Comparison of ENCODE assay signal across 8 cellular contexts in genomic region chr9:32579706-32580331, GRCh38. TPM values are rescaled to one million over a fixed set of nuclear protein-coding genes. Genes with fewer than 3 reads are reported as not detected.
DNase-seq lines count a peak whose midpoint lies in the region; ATAC-seq, FAIRE-seq and TF ChIP-seq lines count a peak whose summit lies in the region.

No MANE protein-coding gene starts in this region.

- H3K27ac Mint-ChIP-seq in WTC11, result no peak overlapping the region

- FAIRE-seq in bronchial epithelial cell (lab: Jason Lieb, UNC), result no peak

- H3K4me1 ChIP-seq in BE2C, result no peaks in the 10 kb centered on the region

- CTCF ChIA-PET in WTC11 (lab: Charles Lee), result interaction anchor here (0.5 to 5.7 kb wide), 26 partner anchors 9 to 435 kb away, joined by 3 to 245 read pairs (median 4); partner anchors contain the start of genes ACO1, RIGI, TMEM215 and TOPORS

- peak; percentile 97 for TF ChIP-seq CTCF in BE2C (IDR thresholded peaks at IDR 0.05; ENCODE audit: low read depth, low read length)
- TF ChIP-seq CTCF in WTC11 (IDR thresholded peaks at IDR 0.05), result peak; percentile 85
- peak; percentile 83 for TF ChIP-seq CTCF in bronchial epithelial cell (IDR thresholded peaks at IDR 0.05; ENCODE audit: insufficient read depth, low read length, severe bottlenecking)

- POLR2A ChIA-PET in WTC11 (lab: Charles Lee), result interaction anchor here (1.1 kb wide), 1 partner anchor 201 kb away, joined by 3 read pairs; no protein-coding TSS in a partner anchor

- peak; percentile 46 for ATAC-seq in GM21360 (IDR thresholded peaks at IDR 0.05; ENCODE audit: unreplicated experiment)
- ATAC-seq in WTC11, result no peak
- no peak for ATAC-seq in GM19397 (IDR thresholded peaks at IDR 0.05; ENCODE audit: unreplicated experiment)

- no peaks in the 10 kb centered on the region for H3K36me3 ChIP-seq in BE2C
- no peaks in the 10 kb centered on the region for H3K36me3 ChIP-seq in bronchial epithelial cell (ENCODE audit: control insufficient read depth, insufficient read depth, low read length)

- H3K27me3 ChIP-seq in BE2C, result peaks cover 23% of the 10 kb centered on the region
- H3K27me3 ChIP-seq in bronchial epithelial cell (ENCODE audit: control insufficient read depth, insufficient read depth, low read length), result no peaks in the 10 kb centered on the region

- peaks cover 11% of the 10 kb centered on the region for H3K4me1 Mint-ChIP-seq in WTC11

- H3K27me3 Mint-ChIP-seq in WTC11 (ENCODE audit: low read depth), result no peaks in the 10 kb centered on the region

- H3K9me3 ChIP-seq in BE2C, result no peaks in the 10 kb centered on the region

- H3K4me3 ChIP-seq in BE2C (ENCODE audit: low read depth, low read length) (no peak overlapping the region), bronchial epithelial cell (ENCODE audit: low read depth, low read length) (no peak overlapping the region)

- 0 out of 2 replicates have a peak, but pooled peaks cover 2% of the 10 kb centered on the region for H3K9me3 Mint-ChIP-seq in WTC11

- DNase-seq in BE2C (peak; percentile 73), NCI-H1930 (lab: John Stamatoyannopoulos, UW) (peak; percentile 16 to 62), WTC11 (ENCODE audit: low spot score) (peak; percentile 76), bronchial epithelial cell (ENCODE audit: low read depth) (peak; percentile 51), kidney tubule cell (ENCODE audit: low spot score) (peak; percentile 58)
- DNase-seq in stimulated activated CD4-positive, alpha-beta T cell treated with anti-CD3 and anti-CD28 coated beads, Interleukin-2, amount 100 ng/mL, for 4 hours (ENCODE audit: low read depth), result peak; percentile 70

- no peak overlapping the region for H3K4me3 Mint-ChIP-seq in WTC11

- H3K36me3 Mint-ChIP-seq in WTC11, result no peaks in the 10 kb centered on the region

TF ChIP-seq in WTC11, 78 proteins besides CTCF, POLR2A, EP300 and RAD21:
- TF ChIP-seq ATF6 (CRISPR knock-in tag; IDR thresholded peaks at IDR 0.05), result no peak
- no peak for TF ChIP-seq ARID4B (CRISPR knock-in tag; IDR thresholded peaks at IDR 0.05; ENCODE audit: borderline replicate concordance)
- no peak for TF ChIP-seq NR1H2 (CRISPR knock-in tag; IDR thresholded peaks at IDR 0.05)
- no peak for TF ChIP-seq ELF4 (CRISPR knock-in tag; IDR thresholded peaks at IDR 0.05; ENCODE audit: low read depth)
- no peak for TF ChIP-seq MLX (CRISPR knock-in tag; IDR thresholded peaks at IDR 0.05)
- no peak for TF ChIP-seq MYBL2 (CRISPR knock-in tag; IDR thresholded peaks at IDR 0.05)
- TF ChIP-seq HMGXB4 (CRISPR knock-in tag; IDR thresholded peaks at IDR 0.05), result no peak
- no peak for TF ChIP-seq SMAD3 (CRISPR knock-in tag; IDR thresholded peaks at IDR 0.05; ENCODE audit: borderline replicate concordance)
- TF ChIP-seq ZBTB21 (CRISPR knock-in tag; IDR thresholded peaks at IDR 0.05; ENCODE audit: borderline replicate concordance), result no peak
- TF ChIP-seq SP1 (CRISPR knock-in tag; conservative IDR thresholded peaks at IDR 0.05), result no peak
- no peak for TF ChIP-seq ERG (CRISPR knock-in tag; IDR thresholded peaks at IDR 0.05)
- TF ChIP-seq SMAD4 (CRISPR knock-in tag; IDR thresholded peaks at IDR 0.05), result no peak

RNA-seq across cellular contexts. Expression of gene NDUFB6, which starts 6.9 kb away (rescaled TPM):
- 72.5 TPM for polyA plus RNA-seq in BE2C (2012; ENCODE audit: insufficient read depth, insufficient read length, low read depth)
- 56.0 to 67.2 TPM (median 62.4 TPM) in 3 replicates for total RNA-seq in WTC11 (2021)
- 14.8 and 16.8 TPM in 2 replicates for total RNA-seq in bronchial epithelial cell

RNA-seq across cellular contexts. Expression of gene TOPORS, which starts 27.4 kb away (rescaled TPM):
- polyA plus RNA-seq in BE2C (2012; ENCODE audit: insufficient read depth, insufficient read length, low read depth), result 5.2 TPM
- 23.3 to 26.1 TPM (median 23.7 TPM) in 3 replicates for total RNA-seq in WTC11 (2021)
- 37.9 and 47.5 TPM in 2 replicates for total RNA-seq in bronchial epithelial cell

RNA-seq across cellular contexts. Expression of gene SMIM27, which starts 27.7 kb away (rescaled TPM):
- polyA plus RNA-seq in BE2C (2012; ENCODE audit: insufficient read depth, insufficient read length, low read depth), result 7.8 TPM
- total RNA-seq in WTC11 (2021) (13.6 to 20.5 TPM (median 14.5 TPM) in 3 replicates), bronchial epithelial cell (1.3 and 3.1 TPM in 2 replicates)

RNA-seq across cellular contexts. Expression of gene RIGI, which starts 53.8 kb away (rescaled TPM):
- 0.74 TPM for polyA plus RNA-seq in BE2C (2012; ENCODE audit: insufficient read depth, insufficient read length, low read depth)
- total RNA-seq in WTC11 (2021), result 6.0 to 7.5 TPM (median 6.2 TPM) in 3 replicates
- total RNA-seq in bronchial epithelial cell, result 1.8 and 2.9 TPM in 2 replicates

RNA-seq across cellular contexts. Expression of gene TAF1L, which starts 55.6 kb away (rescaled TPM):
- polyA plus RNA-seq in BE2C (2012; ENCODE audit: insufficient read depth, insufficient read length, low read depth), result 0.15 TPM
- 0.02 to 0.09 TPM in 2 of 3 replicates, not detected in the other for total RNA-seq in WTC11 (2021)
- under 0.01 TPM in 1 of 2 replicates, not detected in the other for total RNA-seq in bronchial epithelial cell
